In the genomic region with DNA sequence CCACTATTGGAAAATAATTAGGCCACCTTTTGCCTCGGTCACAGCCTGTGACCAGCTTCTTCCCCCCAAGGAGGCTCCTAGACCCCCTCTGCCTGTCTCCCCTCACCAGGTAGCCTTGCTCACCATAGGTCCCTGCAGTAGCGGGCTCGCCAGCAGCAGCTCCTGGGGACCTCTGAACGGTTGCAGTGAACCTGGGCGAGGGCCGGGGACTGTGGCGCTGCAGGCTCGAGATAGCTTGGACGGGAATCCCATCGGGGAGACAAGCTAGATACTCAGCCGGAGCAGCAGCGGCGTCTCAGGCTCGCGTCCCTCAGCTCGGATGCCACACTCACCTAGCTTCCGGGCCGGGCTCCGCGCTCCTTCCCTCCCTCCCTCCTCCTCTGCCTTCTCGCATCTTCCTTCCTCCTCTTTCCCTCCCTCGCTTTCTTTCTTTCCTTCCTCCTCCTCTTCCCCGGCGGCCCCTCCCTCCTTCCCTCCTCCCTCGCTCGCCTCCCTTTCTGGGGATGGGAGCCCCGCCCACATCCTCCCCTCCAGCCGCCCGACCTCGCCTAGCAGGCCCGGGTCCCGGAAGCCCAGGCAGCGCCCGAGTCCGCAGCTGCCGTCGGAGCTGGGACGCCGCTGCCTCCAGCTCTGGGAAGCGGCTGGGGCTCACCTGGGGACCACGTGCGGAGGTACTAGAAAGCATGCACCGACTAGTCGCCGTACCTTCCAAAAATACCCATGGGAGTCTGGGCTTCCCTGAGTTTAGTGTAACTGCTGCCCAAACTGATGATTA, we compare ENCODE assay signal across 8 cellular contexts. TPM values are rescaled to one million over a fixed set of nuclear protein-coding genes. Genes with fewer than 3 reads are reported as not detected.
DNase-seq lines count a peak whose midpoint lies in the region; ATAC-seq and TF ChIP-seq lines count a peak whose summit lies in the region.

A gene (minus strand): TSS at position 399 of the 775 bp plus-strand sequence. CDS start 4,603 bp downstream, outside the sequence.

- ATAC-seq in activated CD8-positive, alpha-beta T cell treated with anti-CD3 and anti-CD28 coated beads, Interleukin-2, amount 10 ng/mL, durations not matched to agents 7 days and 5 days: peak; percentile 52
- peak; percentile 71 for ATAC-seq in Right ventricle myocardium superior (ENCODE audit: poor library complexity)
- ATAC-seq in HG03280 (IDR thresholded peaks at IDR 0.05; ENCODE audit: unreplicated experiment): no peak
- ATAC-seq in GM18861 (IDR thresholded peaks at IDR 0.05; ENCODE audit: unreplicated experiment): no peak

- H3K4me1 ChIP-seq in BLaER1: peaks cover 50% of the 10 kb centered on the region
- peaks cover 10% of the 10 kb centered on the region; the same call in 1 of the 2 replicates for H3K4me1 ChIP-seq in HEK293 (ENCODE audit: control insufficient read depth, insufficient read depth, low read length)
- H3K4me1 ChIP-seq in parathyroid adenoma: peaks cover 6% of the 10 kb centered on the region

- H3K4me3 ChIP-seq in BLaER1: peak within 1 kb of the TSS; percentile 76
- H3K4me3 ChIP-seq in HEK293 (ENCODE audit: low read depth, low read length): peak within 1 kb of the TSS; percentile 38
- H3K4me3 ChIP-seq in parathyroid adenoma (ENCODE audit: low read depth, low read length): peak within 1 kb of the TSS; percentile 55

- TF ChIP-seq CTCF in HEK293 (tag by site-specific recombination; IDR thresholded peaks at IDR 0.05) (no peak), parathyroid adenoma (IDR thresholded peaks at IDR 0.05) (no peak)

- intact Hi-C loops in Right ventricle myocardium superior (cut with DNase I): loop anchor here (10.0 kb wide), 2 partner anchors 218 to 412 kb away; no protein-coding TSS in a partner anchor

- H4K20me1 ChIP-seq in BLaER1: 0 out of 2 replicates have a peak, but pooled peaks cover 10% of the 10 kb centered on the region

- H3K9ac ChIP-seq in BLaER1: peak within 1 kb of the TSS; percentile 72
- no peak within 1 kb of the TSS for H3K9ac ChIP-seq in parathyroid adenoma

- H2AFZ ChIP-seq in parathyroid adenoma: peak within 1 kb of the TSS; percentile 50

- H3K79me2 ChIP-seq in parathyroid adenoma: no peaks in the 10 kb centered on the region

- no peak within 1 kb of the TSS for H3K27ac Mint-ChIP-seq in activated CD8-positive, alpha-beta T cell treated with anti-CD3 and anti-CD28 coated beads, Interleukin-2, amount 10 ng/mL, durations not matched to agents 7 days and 5 days

- H3K27me3 ChIP-seq in BLaER1 (peaks cover 14% of the 10 kb centered on the region; the same call in 1 of the 2 replicates), parathyroid adenoma (ENCODE audit: control insufficient read depth, insufficient read depth, low read length) (no peaks in the 10 kb centered on the region)

- CTCF ChIA-PET in HEK293 (lab: Yijun Ruan, JAX): interaction anchor here (0.6 to 0.9 kb wide), 3 partner anchors 27 to 391 kb away, joined by 3 read pairs; no protein-coding TSS in a partner anchor
- CTCF ChIA-PET in activated CD8-positive, alpha-beta T cell treated with anti-CD3 and anti-CD28 coated beads, Interleukin-2, amount 10 ng/mL, durations not matched to agents 7 days and 5 days (lab: Charles Lee): interaction anchor here (1.6 kb wide), 1 partner anchor 32 kb away, joined by 3 read pairs; no protein-coding TSS in a partner anchor

- H3K27ac ChIP-seq in BLaER1: no peak within 1 kb of the TSS
- peak within 1 kb of the TSS; percentile 62; the same call in 1 of the 2 replicates for H3K27ac ChIP-seq in HEK293 (ENCODE audit: extremely low read depth, low read depth, low read length)
- H3K27ac ChIP-seq in parathyroid adenoma: no peak within 1 kb of the TSS

- peaks cover 63% of the 10 kb centered on the region for H3K27me3 Mint-ChIP-seq in activated CD8-positive, alpha-beta T cell treated with anti-CD3 and anti-CD28 coated beads, Interleukin-2, amount 10 ng/mL, durations not matched to agents 7 days and 5 days (ENCODE audit: low read depth)

- peak within 1 kb of the TSS; percentile 89 for H3K4me2 ChIP-seq in BLaER1
- peak within 1 kb of the TSS; percentile 84 for H3K4me2 ChIP-seq in parathyroid adenoma (ENCODE audit: low read length)

- H3K36me3 ChIP-seq in BLaER1 (peaks cover 5% of the 10 kb centered on the region), HEK293 (ENCODE audit: control insufficient read depth in 2 of 2, insufficient read depth in 1 of 2, low read length in 2 of 2) (no peaks in the 10 kb centered on the region), parathyroid adenoma (ENCODE audit: control insufficient read depth, insufficient read depth, low read length) (no peaks in the 10 kb centered on the region)

- peak; percentile 42 for DNase-seq in activated CD8-positive, alpha-beta T cell treated with anti-CD3 and anti-CD28 coated beads, Interleukin-2, amount 10 ng/mL, durations not matched to agents 7 days and 5 days
- DNase-seq in Right ventricle myocardium superior: peak; percentile 91
- DNase-seq in MV-4-11 (lab: John Stamatoyannopoulos, UW): no peak

- POLR2A ChIA-PET in HEK293 (lab: Yijun Ruan, JAX): interaction anchor here (0.5 to 0.7 kb wide), 2 partner anchors 323 to 491 kb away, joined by 3 read pairs; no protein-coding TSS in a partner anchor
- POLR2A ChIA-PET in activated CD8-positive, alpha-beta T cell treated with anti-CD3 and anti-CD28 coated beads, Interleukin-2, amount 10 ng/mL, durations not matched to agents 7 days and 5 days (lab: Charles Lee): no interaction called here

- H3K9me3 ChIP-seq in BLaER1 (no peaks in the 10 kb centered on the region), HEK293 (ENCODE audit: control insufficient read depth, insufficient read depth, low read depth, low read length) (no peaks in the 10 kb centered on the region), parathyroid adenoma (ENCODE audit: control insufficient read depth, low read length) (no peaks in the 10 kb centered on the region)

- H3K9me3 Mint-ChIP-seq in activated CD8-positive, alpha-beta T cell treated with anti-CD3 and anti-CD28 coated beads, Interleukin-2, amount 10 ng/mL, durations not matched to agents 7 days and 5 days (ENCODE audit: insufficient read depth): no peaks in the 10 kb centered on the region

- H3K4me1 Mint-ChIP-seq in activated CD8-positive, alpha-beta T cell treated with anti-CD3 and anti-CD28 coated beads, Interleukin-2, amount 10 ng/mL, durations not matched to agents 7 days and 5 days (ENCODE audit: low read depth): peaks cover 36% of the 10 kb centered on the region

- H3K36me3 Mint-ChIP-seq in activated CD8-positive, alpha-beta T cell treated with anti-CD3 and anti-CD28 coated beads, Interleukin-2, amount 10 ng/mL, durations not matched to agents 7 days and 5 days (ENCODE audit: low read depth): no peaks in the 10 kb centered on the region

- peak within 1 kb of the TSS; percentile 40 for H3K4me3 Mint-ChIP-seq in activated CD8-positive, alpha-beta T cell treated with anti-CD3 and anti-CD28 coated beads, Interleukin-2, amount 10 ng/mL, durations not matched to agents 7 days and 5 days

TF ChIP-seq in HEK293, 187 proteins besides CTCF, POLR2A, EP300 and RAD21 (continues in another document):
- TF ChIP-seq ZNF155 (tag by site-specific recombination; IDR thresholded peaks at IDR 0.05): no peak
- peak; percentile 77 for TF ChIP-seq SP3 (tag by site-specific recombination; IDR thresholded peaks at IDR 0.05)
- TF ChIP-seq, protein P1, sequence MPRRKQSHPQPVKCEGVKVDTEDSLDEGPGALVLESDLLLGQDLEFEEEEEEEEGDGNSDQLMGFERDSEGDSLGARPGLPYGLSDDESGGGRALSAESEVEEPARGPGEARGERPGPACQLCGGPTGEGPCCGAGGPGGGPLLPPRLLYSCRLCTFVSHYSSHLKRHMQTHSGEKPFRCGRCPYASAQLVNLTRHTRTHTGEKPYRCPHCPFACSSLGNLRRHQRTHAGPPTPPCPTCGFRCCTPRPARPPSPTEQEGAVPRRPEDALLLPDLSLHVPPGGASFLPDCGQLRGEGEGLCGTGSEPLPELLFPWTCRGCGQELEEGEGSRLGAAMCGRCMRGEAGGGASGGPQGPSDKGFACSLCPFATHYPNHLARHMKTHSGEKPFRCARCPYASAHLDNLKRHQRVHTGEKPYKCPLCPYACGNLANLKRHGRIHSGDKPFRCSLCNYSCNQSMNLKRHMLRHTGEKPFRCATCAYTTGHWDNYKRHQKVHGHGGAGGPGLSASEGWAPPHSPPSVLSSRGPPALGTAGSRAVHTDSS (tag by site-specific recombination; IDR thresholded peaks at IDR 0.05): peak; percentile 76
- TF ChIP-seq GLIS1 (tag by site-specific recombination; IDR thresholded peaks at IDR 0.05): 0 out of 2 replicates have a peak, but pooled peaks have one; percentile 4
- 0 out of 2 replicates have a peak, but pooled peaks have one; percentile 17 for TF ChIP-seq KLF1 (tag by site-specific recombination; IDR thresholded peaks at IDR 0.05)
- TF ChIP-seq ZBTB20 (tag by site-specific recombination; IDR thresholded peaks at IDR 0.05): peak; percentile 55; the same call in 1 of the 2 replicates
- TF ChIP-seq, protein P2, sequence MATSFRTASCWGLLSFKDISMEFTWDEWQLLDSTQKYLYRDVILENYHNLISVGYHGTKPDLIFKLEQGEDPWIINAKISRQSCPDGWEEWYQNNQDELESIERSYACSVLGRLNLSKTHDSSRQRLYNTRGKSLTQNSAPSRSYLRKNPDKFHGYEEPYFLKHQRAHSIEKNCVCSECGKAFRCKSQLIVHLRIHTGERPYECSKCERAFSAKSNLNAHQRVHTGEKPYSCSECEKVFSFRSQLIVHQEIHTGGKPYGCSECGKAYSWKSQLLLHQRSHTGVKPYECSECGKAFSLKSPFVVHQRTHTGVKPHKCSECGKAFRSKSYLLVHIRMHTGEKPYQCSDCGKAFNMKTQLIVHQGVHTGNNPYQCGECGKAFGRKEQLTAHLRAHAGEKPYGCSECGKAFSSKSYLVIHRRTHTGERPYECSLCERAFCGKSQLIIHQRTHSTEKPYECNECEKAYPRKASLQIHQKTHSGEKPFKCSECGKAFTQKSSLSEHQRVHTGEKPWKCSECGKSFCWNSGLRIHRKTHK (tag by site-specific recombination; IDR thresholded peaks at IDR 0.05): no peak
- TF ChIP-seq ZNF404 (tag by site-specific recombination; IDR thresholded peaks at IDR 0.05): no peak
- peak; percentile 84 for TF ChIP-seq ZFHX2 (tag by site-specific recombination; conservative IDR thresholded peaks at IDR 0.05)
- no peak for TF ChIP-seq ZNF146 (tag by site-specific recombination; IDR thresholded peaks at IDR 0.05)
- peak; percentile 62 for TF ChIP-seq ZBTB8A (tag by site-specific recombination; IDR thresholded peaks at IDR 0.05)
- TF ChIP-seq ZNF335 (tag by site-specific recombination; conservative IDR thresholded peaks at IDR 0.05): peak; percentile 67

RNA-seq across cellular contexts. Expression of the gene that starts here (rescaled TPM):
- not detected for total RNA-seq in activated CD8-positive, alpha-beta T cell treated with anti-CD3 and anti-CD28 coated beads, Interleukin-2, amount 10 ng/mL, durations not matched to agents 7 days and 5 days
- total RNA-seq in Right ventricle myocardium superior: 8.8 TPM

Comparison
In these comparisons a context has a peak if more than half of its experiments do, and no peak if none do; other contexts are left out.
1. Peak in DNase-seq and ATAC-seq in activated CD8-positive, alpha-beta T cell treated with anti-CD3 and anti-CD28 coated beads, Interleukin-2, amount 10 ng/mL, durations not matched to agents 7 days and 5 days; RNA of the gene not detected or under 1 TPM.